In the genomic region with DNA sequence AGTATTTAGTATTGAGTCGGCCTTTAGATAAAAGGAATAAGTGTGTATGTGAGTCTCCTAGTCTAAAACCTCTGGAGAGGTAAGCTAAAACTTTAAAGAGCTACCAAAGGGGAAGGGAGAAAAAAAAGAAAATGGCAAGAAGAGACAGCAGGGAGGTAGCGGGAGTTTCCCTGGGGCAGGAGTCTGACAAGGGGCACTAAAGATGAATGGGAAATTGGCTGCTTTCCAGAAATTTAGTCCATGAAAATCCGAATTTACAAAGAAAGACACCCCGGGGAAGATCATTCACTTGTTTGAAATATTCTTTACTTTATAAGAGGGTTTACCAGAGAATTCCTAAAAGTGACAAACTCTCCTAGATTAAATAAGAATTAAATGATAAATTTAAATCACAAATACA, we compare ENCODE assay signal across 28 cellular contexts.
"Had no signal": no experiment of that assay in that cellular context is flagged by ENCODE, and none has a peak within 500 bp of the region (broad histone marks: within the 10 kb centered on the region; RNA-seq: fewer than 3 reads in every experiment).

No MANE protein-coding gene starts in this region.

- H3K9me3 Mint-ChIP-seq: effector memory CD8-positive, alpha-beta T cell; naive B cell; natural killer cell treated with Interleukin-12 subunit alpha and Interleukin-12 subunit beta and Interleukin-15 and Interleukin-18, amount 100 ng/mL, for 72 hours; neural crest cell; stimulated activated effector memory CD8-positive, alpha-beta T cell treated with anti-CD3 and anti-CD28 coated beads, Interleukin-12 subunit alpha, Interleukin-12 subunit beta, amount 100 ng/mL, for 72 hours; type B pancreatic cell had no signal

- H2AFZ ChIP-seq: parathyroid adenoma had no signal

- H3K79me2 ChIP-seq: parathyroid adenoma had no signal

- H3K9me3 ChIP-seq: esophagus squamous epithelium, heart right ventricle, left lung, mucosa of descending colon, prostate gland, right atrium auricular region, sigmoid colon, testis, tibial artery had no signal

- H3K4me3 ChIP-seq: esophagus squamous epithelium, heart right ventricle, left lung, mucosa of descending colon, prostate gland, right atrium auricular region, sigmoid colon, testis, tibial artery had no signal

- H3K36me3 ChIP-seq: prostate gland had no signal

- H3K27me3 Mint-ChIP-seq: effector memory CD8-positive, alpha-beta T cell; naive B cell; natural killer cell treated with Interleukin-12 subunit alpha and Interleukin-12 subunit beta and Interleukin-15 and Interleukin-18, amount 100 ng/mL, for 72 hours; type B pancreatic cell had no signal

- ATAC-seq: effector memory CD8-positive, alpha-beta T cell; heart right ventricle; left cardiac atrium; left lung; mucosa of descending colon; natural killer cell treated with Interleukin-12 subunit alpha and Interleukin-12 subunit beta and Interleukin-15 and Interleukin-18, amount 100 ng/mL, for 72 hours; stimulated activated effector memory CD8-positive, alpha-beta T cell treated with anti-CD3 and anti-CD28 coated beads, Interleukin-12 subunit alpha, Interleukin-12 subunit beta, amount 100 ng/mL, for 72 hours; stimulated activated naive CD8-positive, alpha-beta T cell treated with anti-CD3 and anti-CD28 coated beads, Interleukin-15, Interleukin-2, amounts not matched to agents 100 U/mL and 50 U/mL, for 24 hours had no signal

- H3K27ac ChIP-seq: esophagus squamous epithelium, heart right ventricle, left lung, parathyroid adenoma, prostate gland, right atrium auricular region, sigmoid colon, testis, tibial artery had no signal

- H3K4me1 ChIP-seq: left lung, parathyroid adenoma, prostate gland had no signal

- FAIRE-seq: endometrium, islet of Langerhans had no signal

- H3K4me3 Mint-ChIP-seq: effector memory CD8-positive, alpha-beta T cell; naive B cell; natural killer cell treated with Interleukin-12 subunit alpha and Interleukin-12 subunit beta and Interleukin-15 and Interleukin-18, amount 100 ng/mL, for 72 hours; neural crest cell; stimulated activated effector memory CD8-positive, alpha-beta T cell treated with anti-CD3 and anti-CD28 coated beads, Interleukin-12 subunit alpha, Interleukin-12 subunit beta, amount 100 ng/mL, for 72 hours; type B pancreatic cell had no signal

- H3K9ac ChIP-seq: parathyroid adenoma had no signal

- DNase-seq: cortex of kidney; effector memory CD8-positive, alpha-beta T cell; erythroblast; esophagus squamous epithelium; foreskin melanocyte; glutamatergic neuron; heart right ventricle; hippocampal formation; left cardiac atrium; left lung; mucosa of descending colon; naive B cell; sigmoid colon; stimulated activated CD4-positive, alpha-beta T cell treated with anti-CD3 and anti-CD28 coated beads, Interleukin-2, amount 100 ng/mL, for 24 hours; stimulated activated CD4-positive, alpha-beta T cell treated with anti-CD3 and anti-CD28 coated beads, Interleukin-4, amount 100 ng/mL, for 24 hours; stimulated activated naive CD8-positive, alpha-beta T cell treated with anti-CD3 and anti-CD28 coated beads, Interleukin-15, Interleukin-2, amounts not matched to agents 100 U/mL and 50 U/mL, for 24 hours; substantia nigra; testis; tibial artery had no signal

- H3K27me3 ChIP-seq: esophagus squamous epithelium, heart right ventricle, left lung, right atrium auricular region, sigmoid colon, testis, tibial artery had no signal

- H3K27ac Mint-ChIP-seq: natural killer cell treated with Interleukin-12 subunit alpha and Interleukin-12 subunit beta and Interleukin-15 and Interleukin-18, amount 100 ng/mL, for 72 hours; stimulated activated effector memory CD8-positive, alpha-beta T cell treated with anti-CD3 and anti-CD28 coated beads, Interleukin-12 subunit alpha, Interleukin-12 subunit beta, amount 100 ng/mL, for 72 hours; type B pancreatic cell had no signal
